In the genomic region with DNA sequence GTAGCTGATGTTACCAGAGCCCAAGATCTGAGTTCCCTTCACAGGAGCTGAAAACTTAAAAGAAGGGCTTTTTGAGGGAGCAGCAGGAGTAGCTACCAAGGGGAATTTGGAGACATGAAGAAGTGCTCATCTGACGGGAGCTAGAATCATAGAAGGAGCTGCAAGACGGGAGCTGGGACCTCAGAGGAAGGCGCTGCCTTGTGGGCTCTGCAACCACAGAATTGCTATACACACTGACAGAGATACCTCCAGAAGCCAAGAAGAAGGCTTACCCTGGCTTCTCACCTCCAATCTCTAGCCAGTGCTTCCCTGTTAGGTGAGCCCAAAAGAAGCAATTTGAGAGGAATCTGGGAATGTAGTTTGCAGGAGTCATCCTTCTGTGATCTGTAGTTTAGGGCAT, we compare ENCODE assay signal across 9 cellular contexts. TPM values are rescaled to one million over a fixed set of nuclear protein-coding genes. Genes with fewer than 3 reads are reported as not detected.
"Had no signal": no experiment of that assay in that cellular context is flagged by ENCODE, and none has a peak within 500 bp of the region (broad histone marks: within the 10 kb centered on the region; RNA-seq: fewer than 3 reads in every experiment).

No MANE protein-coding gene starts in this region.

- FAIRE-seq: G401.6, GM12891, GM12892, GM18507, GM19239 had no signal

- DNase-seq: GDM1, GF-D8 had no signal

- ATAC-seq: GM12878 had no signal

- H3K4me3 ChIP-seq: GM12878 had no signal

RNA-seq across cellular contexts. Expression of a gene that starts 35.9 kb away (rescaled TPM):
- total RNA-seq: G401, GM12878 had no signal
- polyA plus RNA-seq: GM12878 had no signal
